Comparison of ENCODE assay signal across 8 cellular contexts in genomic region chr17:79795795-79796569, GRCh38. TPM values are rescaled to one million over a fixed set of nuclear protein-coding genes. Genes with fewer than 3 reads are reported as not detected.
A peak's percentile ranks its signal among the peaks of the same experiment; 100 is the strongest.
DNase-seq lines count a peak whose midpoint lies in the region; ATAC-seq and TF ChIP-seq lines count a peak whose summit lies in the region.

No MANE protein-coding gene starts in this region.

- peaks cover 0 to 2% (median 2%) of the 10 kb centered on the region in 5 donors for H3K9me3 Mint-ChIP-seq in CD8-positive, alpha-beta memory T cell
- H3K9me3 Mint-ChIP-seq in effector memory CD8-positive, alpha-beta T cell = no peaks in the 10 kb centered on the region

- H3K4me1 ChIP-seq in CD8-positive, alpha-beta memory T cell (ENCODE audit: insufficient read depth, low read length) = peaks cover 51% of the 10 kb centered on the region
- peaks cover 43 to 57% of the 10 kb centered on the region in 2 experiments for H3K4me1 ChIP-seq in neutrophil (ENCODE audit: control insufficient read depth in 1 of 2, insufficient read depth in 1 of 2, low read depth in 1 of 2, low read length in 1 of 2)

- no peak for DNase-seq in CD8-positive, alpha-beta memory T cell
- peak; percentile 66 for DNase-seq in NB4 (ENCODE audit: low read depth)
- DNase-seq in effector memory CD8-positive, alpha-beta T cell = no peak
- DNase-seq in GM10248 (ENCODE audit: extremely low spot score) = no peak
- no peak for DNase-seq in NCI-H1930 (lab: John Stamatoyannopoulos, UW)
- DNase-seq in NCI-H2196 treated with DMSO at 0.1 percent for 48 hours (lab: John Stamatoyannopoulos, UW; ENCODE audit: unreplicated experiment) = no peak

- no peaks in the 10 kb centered on the region for H3K36me3 ChIP-seq in CD8-positive, alpha-beta memory T cell (ENCODE audit: insufficient read depth, low read length)
- H3K36me3 ChIP-seq in neutrophil = peaks cover 10% of the 10 kb centered on the region

- H3K27me3 Mint-ChIP-seq in CD8-positive, alpha-beta memory T cell = peaks cover 41 to 42% of the 10 kb centered on the region in 2 donors
- H3K27me3 Mint-ChIP-seq in effector memory CD8-positive, alpha-beta T cell = peaks cover 35 to 46% of the 10 kb centered on the region in 2 donors

- POLR2A ChIA-PET in CD8-positive, alpha-beta memory T cell (lab: Charles Lee) = interaction anchor here (0.6 to 6.9 kb wide), 5 partner anchors 9 to 207 kb away, joined by 3 to 79 read pairs (median 5); partner anchors contain the start of genes CBX2 and CBX4
- POLR2A ChIA-PET in GM10248 (lab: Yijun Ruan, JAX) = interaction anchor here (0.6 to 1.4 kb wide), 3 partner anchors 32 to 43 kb away, joined by 3 to 10 read pairs (median 4); partner anchors contain the start of gene CBX4

- no peak for TF ChIP-seq POLR2A in NB4 (IDR thresholded peaks at IDR 0.05; ENCODE audit: extremely low read depth, insufficient read length)

- H3K27me3 ChIP-seq in CD8-positive, alpha-beta memory T cell (ENCODE audit: insufficient read depth, low read length, poor library complexity, severe bottlenecking) = peaks cover 44% of the 10 kb centered on the region
- H3K27me3 ChIP-seq in neutrophil = peaks cover 72% of the 10 kb centered on the region

- peak overlapping the region; percentile 73 for H3K27ac ChIP-seq in CD8-positive, alpha-beta memory T cell (ENCODE audit: low read depth, low read length)
- peak overlapping the region; percentile 92 for H3K27ac ChIP-seq in neutrophil

- peaks cover 0 to 2% (median 0%) of the 10 kb centered on the region in 3 donors for H3K36me3 Mint-ChIP-seq in CD8-positive, alpha-beta memory T cell
- H3K36me3 Mint-ChIP-seq in effector memory CD8-positive, alpha-beta T cell (ENCODE audit: insufficient read depth) = peaks cover 31% of the 10 kb centered on the region

- H3K9me3 ChIP-seq in CD8-positive, alpha-beta memory T cell (ENCODE audit: low read length) = no peaks in the 10 kb centered on the region
- H3K9me3 ChIP-seq in neutrophil = no peaks in the 10 kb centered on the region

- ATAC-seq in effector memory CD8-positive, alpha-beta T cell (replicated peaks) = no peak
- no peak for ATAC-seq in HG02884 (IDR thresholded peaks at IDR 0.05; ENCODE audit: unreplicated experiment)

- peaks cover 31 to 51% (median 31%) of the 10 kb centered on the region in 3 donors for H3K4me1 Mint-ChIP-seq in CD8-positive, alpha-beta memory T cell
- H3K4me1 Mint-ChIP-seq in effector memory CD8-positive, alpha-beta T cell (ENCODE audit: low read depth in 2 of 2) = peaks cover 18 to 25% of the 10 kb centered on the region in 2 donors

- TF ChIP-seq CTCF in NB4 (IDR thresholded peaks at IDR 0.05; ENCODE audit: low read depth, low read length) = no peak
- no peak for TF ChIP-seq CTCF in neutrophil (IDR thresholded peaks at IDR 0.05)
- no peak for TF ChIP-seq CTCF in GM10248 (IDR thresholded peaks at IDR 0.05; ENCODE audit: control extremely low read depth, extremely low read depth, low read depth, missing control alignments)

- H3K4me3 ChIP-seq in CD8-positive, alpha-beta memory T cell (ENCODE audit: low read length) = peak overlapping the region; percentile 80
- peak overlapping the region; percentile 83 for H3K4me3 ChIP-seq in NB4 (ENCODE audit: low read depth, low read length)
- H3K4me3 ChIP-seq in neutrophil (ENCODE audit: low read depth in 1 of 2, low read length in 1 of 2) = peak overlapping the region; percentile 74 to 87

- CTCF ChIA-PET in CD8-positive, alpha-beta memory T cell (lab: Charles Lee) = interaction anchor here (1.5 to 5.0 kb wide), 4 partner anchors 16 to 46 kb away, joined by 3 to 24 read pairs (median 8); partner anchors contain the start of gene CBX4
- CTCF ChIA-PET in GM10248 (lab: Yijun Ruan, JAX) = interaction anchor here (0.8 to 1.7 kb wide), 6 partner anchors 9 to 49 kb away, joined by 3 to 7 read pairs (median 4); no protein-coding TSS in a partner anchor

- peak overlapping the region; percentile 85 to 92 (median 86) for H3K4me3 Mint-ChIP-seq in CD8-positive, alpha-beta memory T cell
- peak overlapping the region; percentile 74 to 87 for H3K4me3 Mint-ChIP-seq in effector memory CD8-positive, alpha-beta T cell

- peak overlapping the region in 6 of 8 donors; percentile 1 to 92 (median 84) for H3K27ac Mint-ChIP-seq in CD8-positive, alpha-beta memory T cell
- peak overlapping the region; percentile 65 to 89 for H3K27ac Mint-ChIP-seq in effector memory CD8-positive, alpha-beta T cell

RNA-seq across cellular contexts. Expression of gene CBX8, which starts 0.9 kb away (rescaled TPM):
- 1 to 10 TPM; 1.9 to 2.2 TPM for total RNA-seq in CD8-positive, alpha-beta memory T cell
- 0.91 TPM for polyA plus RNA-seq in CD8-positive, alpha-beta memory T cell

RNA-seq across cellular contexts. Expression of gene CBX2, which starts 18.0 kb away (rescaled TPM):
- total RNA-seq in CD8-positive, alpha-beta memory T cell = 1 to 10 TPM; 2.0 to 2.2 TPM
- 0.10 TPM for polyA plus RNA-seq in CD8-positive, alpha-beta memory T cell

RNA-seq across cellular contexts. Expression of gene CBX4, which starts 43.3 kb away (rescaled TPM):
- 10 to 100 TPM in 1 of 2 experiments, 1 to 10 TPM in 1; 9.8 to 12.2 TPM for total RNA-seq in CD8-positive, alpha-beta memory T cell
- polyA plus RNA-seq in CD8-positive, alpha-beta memory T cell = 12.1 TPM
